ENCODE assay signal across 1 cellular context in genomic region chr2:64145760-64146159, GRCh38.
A peak's percentile ranks its signal among the peaks of the same experiment; 100 is the strongest.
TF ChIP-seq lines count a peak whose summit lies in the region.

No MANE protein-coding gene starts in this region.

TF ChIP-seq in K562, 482 proteins besides CTCF, POLR2A, EP300 and RAD21:
- peak; percentile 61 for TF ChIP-seq CEBPB (tag; IDR thresholded peaks at IDR 0.05)
- TF ChIP-seq ZKSCAN3 (CRISPR knock-in tag; IDR thresholded peaks at IDR 0.05): no peak
